ENCODE assay signal across 31 cellular contexts in the genomic region with DNA sequence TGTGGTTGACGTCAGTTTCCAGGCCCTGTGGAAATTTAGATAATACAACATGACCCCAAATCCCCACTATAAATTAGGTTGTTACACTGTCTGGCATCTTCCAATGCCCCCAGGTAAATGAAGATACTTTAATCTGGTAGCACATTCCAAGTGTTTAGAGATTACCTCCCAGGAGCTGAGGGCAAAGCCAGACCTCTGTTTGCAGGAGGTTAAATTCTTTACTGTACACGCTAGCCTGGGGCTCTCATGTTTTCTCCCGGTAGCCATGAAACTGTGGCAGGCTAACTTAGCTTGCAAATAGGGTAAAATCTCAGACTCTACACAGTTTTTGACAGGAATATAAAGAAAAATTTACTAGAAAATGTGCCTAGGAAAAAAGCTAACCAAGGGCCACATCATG.
"Had no signal": no experiment of that assay in that cellular context is flagged by ENCODE, and none has a peak within 500 bp of the region (broad histone marks: within the 10 kb centered on the region; RNA-seq: fewer than 3 reads in every experiment).

No MANE protein-coding gene starts in this region.

- DNase-seq: activated CD4-positive, alpha-beta memory T cell treated with anti-CD3 and anti-CD28 coated beads for 36 hours; activated CD4-positive, alpha-beta T cell treated with anti-CD3 and anti-CD28 coated beads for 36 hours; activated CD4-positive, alpha-beta T cell treated with anti-CD3 and anti-CD28 coated beads, Interleukin-2, amount 10 ng/mL, durations not matched to agents 24 days and 14 days; activated CD4-positive, CD25-positive, alpha-beta regulatory T cell; activated CD4-positive, CD25-positive, alpha-beta regulatory T cell treated with anti-CD3 and anti-CD28 coated beads, Interleukin-2, amount 50 U/mL, for 72 hours; activated CD8-positive, alpha-beta memory T cell treated with anti-CD3 and anti-CD28 coated beads, Interleukin-2, amount 10 ng/mL, durations not matched to agents 7 days and 5 days; activated CD8-positive, alpha-beta memory T cell treated with anti-CD3 and anti-CD28 coated beads, Interleukin-2, amount 50 U/mL, for 4 hours; activated CD8-positive, alpha-beta T cell treated with anti-CD3 and anti-CD28 coated beads, Interleukin-2, amount 10 ng/mL, durations not matched to agents 7 days and 5 days; activated effector memory CD4-positive, alpha-beta T cell treated with anti-CD3 and anti-CD28 coated beads, Interleukin-2, amount 50 U/mL, for 16 hours; activated naive CD4-positive, alpha-beta T cell treated with anti-CD3 and anti-CD28 coated beads for 36 hours; activated naive CD8-positive, alpha-beta T cell treated with anti-CD3 and anti-CD28 coated beads for 36 hours; activated naive CD8-positive, alpha-beta T cell treated with anti-CD3 and anti-CD28 coated beads, Interleukin-2, amount 50 U/mL, for 24 hours; activated T-cell treated with anti-CD3 and anti-CD28 coated beads, Interleukin-2, amount 50 U/mL, for 1 hour; activated T-cell treated with anti-CD3 and anti-CD28 coated beads, Interleukin-2, amount 50 U/mL, for 48 hours; adrenal gland; amygdala; aorta; body of pancreas; caudate nucleus; cortex of kidney; dermis blood vessel endothelial cell; effector CD4-positive, alpha-beta T cell; effector memory CD8-positive, alpha-beta T cell; erythroblast; foreskin keratinocyte; gastrocnemius medialis; glutamatergic neuron; T-helper 1 cell; T-helper 17 cell; T1000 had no signal

- H3K4me3 ChIP-seq: adrenal gland, body of pancreas, esophagus muscularis mucosa, gastrocnemius medialis had no signal

- H3K27me3 ChIP-seq: adrenal gland, body of pancreas, esophagus muscularis mucosa, foreskin keratinocyte, gastrocnemius medialis had no signal

- ATAC-seq: activated CD4-positive, alpha-beta T cell treated with anti-CD3 and anti-CD28 coated beads for 36 hours; activated CD8-positive, alpha-beta memory T cell treated with anti-CD3 and anti-CD28 coated beads, Interleukin-2, amount 10 ng/mL, durations not matched to agents 7 days and 5 days; activated CD8-positive, alpha-beta T cell treated with anti-CD3 and anti-CD28 coated beads, Interleukin-2, amount 10 ng/mL, durations not matched to agents 7 days and 5 days; activated naive CD8-positive, alpha-beta T cell treated with anti-CD3 and anti-CD28 coated beads, Interleukin-2, amount 50 U/mL, for 24 hours; body of pancreas; effector memory CD8-positive, alpha-beta T cell; foreskin keratinocyte; gastrocnemius medialis; T-helper 17 cell had no signal

- H3K27ac ChIP-seq: adrenal gland, body of pancreas, esophagus muscularis mucosa, foreskin keratinocyte, gastrocnemius medialis had no signal

- H3K9me3 ChIP-seq: adrenal gland, body of pancreas, esophagus muscularis mucosa, gastrocnemius medialis had no signal

- H3K36me3 ChIP-seq: adrenal gland, esophagus muscularis mucosa, gastrocnemius medialis had no signal

- H3K4me1 ChIP-seq: adrenal gland, body of pancreas, esophagus muscularis mucosa, gastrocnemius medialis had no signal
